1 cellular context compared by ENCODE assay signal in the genomic region with DNA sequence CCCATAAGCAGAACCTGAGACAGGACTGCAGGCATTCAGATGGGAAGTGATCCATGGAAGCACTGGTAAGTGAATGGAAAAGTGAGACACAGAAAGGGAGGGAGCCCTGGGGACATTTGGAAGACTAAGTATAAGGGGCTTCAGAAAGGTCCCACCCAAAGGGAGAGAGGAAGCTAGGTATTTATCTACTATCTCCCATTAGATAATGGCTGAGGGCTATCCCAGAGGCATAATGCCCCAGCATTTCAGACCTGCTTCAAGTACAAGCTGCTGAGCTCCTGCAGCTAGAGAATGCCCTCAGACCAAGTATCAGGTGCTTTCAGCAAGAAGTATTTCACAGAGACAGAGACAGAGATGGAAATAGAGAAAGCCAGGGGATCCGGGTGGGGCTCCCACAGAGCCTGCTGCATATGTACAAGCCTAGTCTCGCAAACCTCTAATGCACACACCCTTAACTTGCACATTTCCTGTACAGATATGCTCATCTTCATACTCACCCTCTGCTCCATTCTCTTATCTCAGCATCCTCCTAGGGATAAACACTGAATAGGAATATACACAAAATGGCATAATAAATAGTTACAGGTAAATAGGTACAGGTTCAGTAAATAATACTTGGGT.
TF ChIP-seq lines count a peak whose summit lies in the region.

No MANE protein-coding gene starts in this region.

TF ChIP-seq in GM23338, 12 proteins besides CTCF, POLR2A, EP300 and RAD21:
- no peak for TF ChIP-seq JUNB (IDR thresholded peaks at IDR 0.05; ENCODE audit: unreplicated experiment)
- no peak for TF ChIP-seq NANOG (IDR thresholded peaks at IDR 0.05; ENCODE audit: borderline replicate concordance)
- TF ChIP-seq STAT1 (IDR thresholded peaks at IDR 0.05; ENCODE audit: unreplicated experiment), result no peak
